In genomic region chr1:107750364-107750959, GRCh38 we compare ENCODE assay signal across 8 cellular contexts.
DNase-seq lines count a peak whose midpoint lies in the region; ATAC-seq and TF ChIP-seq lines count a peak whose summit lies in the region.

No MANE protein-coding gene starts in this region.

- H3K36me3 ChIP-seq in cardiac muscle cell (no peaks in the 10 kb centered on the region), OCI-LY1 (ENCODE audit: insufficient read depth, low read length) (peaks cover 5% of the 10 kb centered on the region; the same call in 1 of the 2 replicates), brain microvascular endothelial cell (replicated peaks) (no peaks in the 10 kb centered on the region)

- no peaks in the 10 kb centered on the region for H3K9me2 ChIP-seq in OCI-LY1 (ENCODE audit: low read depth, low read length)

- no peak overlapping the region for H3K9ac ChIP-seq in OCI-LY1 (ENCODE audit: low read length)

- TF ChIP-seq CTCF in cardiac muscle cell (IDR thresholded peaks at IDR 0.05; ENCODE audit: low read depth, low read length) (peak; percentile 75), OCI-LY1 (IDR thresholded peaks at IDR 0.05; ENCODE audit: low read length) (peak; percentile 79), brain microvascular endothelial cell (IDR thresholded peaks at IDR 0.05; ENCODE audit: low read depth, low read length, missing control alignments) (peak; percentile 80)

- no peaks in the 10 kb centered on the region for H3K79me2 ChIP-seq in OCI-LY1 (ENCODE audit: insufficient read depth, low read length)

- H4K20me1 ChIP-seq in OCI-LY1 (ENCODE audit: insufficient read depth, low read length): no peaks in the 10 kb centered on the region

- intact Hi-C loops in Right ventricle myocardium superior (cut with DNase I) (no loop called here), left colon (cut with DNase I, micrococcal nuclease) (loop anchor here in 1 of 2 donors (5.0 kb wide), 2 partner anchors 318 to 473 kb away; no protein-coding TSS in a partner anchor)

- H3K9me3 ChIP-seq in cardiac muscle cell (ENCODE audit: low read depth): no peaks in the 10 kb centered on the region
- H3K9me3 ChIP-seq in OCI-LY1 (ENCODE audit: low read length): no peaks in the 10 kb centered on the region

- DNase-seq in cardiac muscle cell (ENCODE audit: low read depth in 1 of 2, low spot score in 1 of 2): peak; percentile 67 to 83
- no peak for DNase-seq in Right ventricle myocardium superior
- DNase-seq in LHCN-M2 (ENCODE audit: low read depth): peak; percentile 64
- DNase-seq in brain microvascular endothelial cell: peak; percentile 61
- DNase-seq in left colon: peak; percentile 47 to 85
- DNase-seq in stimulated activated effector memory CD8-positive, alpha-beta T cell treated with anti-CD3 and anti-CD28 coated beads, Interleukin-12 subunit alpha, Interleukin-12 subunit beta, amount 100 ng/mL, for 72 hours (ENCODE audit: low spot score in 2 of 2): peak; percentile 17 to 64

- H3K36me3 Mint-ChIP-seq in stimulated activated effector memory CD8-positive, alpha-beta T cell treated with anti-CD3 and anti-CD28 coated beads, Interleukin-12 subunit alpha, Interleukin-12 subunit beta, amount 100 ng/mL, for 72 hours: peaks cover 28% of the 10 kb centered on the region

- H3K27me3 ChIP-seq in cardiac muscle cell (no peaks in the 10 kb centered on the region), OCI-LY1 (ENCODE audit: insufficient read depth, low read length) (no peaks in the 10 kb centered on the region), brain microvascular endothelial cell (replicated peaks) (no peaks in the 10 kb centered on the region)

- H3K4me2 ChIP-seq in OCI-LY1 (ENCODE audit: low read length): no peak overlapping the region

- no peaks in the 10 kb centered on the region for H3F3A ChIP-seq in OCI-LY1 (ENCODE audit: insufficient read depth, low read length)

- no peak overlapping the region for H3K27ac ChIP-seq in cardiac muscle cell
- H3K27ac ChIP-seq in OCI-LY1 (ENCODE audit: low read depth, low read length, poor library complexity, severe bottlenecking): no peak overlapping the region
- no peak overlapping the region for H3K27ac ChIP-seq in brain microvascular endothelial cell

- no peak overlapping the region for H3K4me3 Mint-ChIP-seq in stimulated activated effector memory CD8-positive, alpha-beta T cell treated with anti-CD3 and anti-CD28 coated beads, Interleukin-12 subunit alpha, Interleukin-12 subunit beta, amount 100 ng/mL, for 72 hours

- no peak overlapping the region for H3K27ac Mint-ChIP-seq in stimulated activated effector memory CD8-positive, alpha-beta T cell treated with anti-CD3 and anti-CD28 coated beads, Interleukin-12 subunit alpha, Interleukin-12 subunit beta, amount 100 ng/mL, for 72 hours

- H3K9me3 Mint-ChIP-seq in stimulated activated effector memory CD8-positive, alpha-beta T cell treated with anti-CD3 and anti-CD28 coated beads, Interleukin-12 subunit alpha, Interleukin-12 subunit beta, amount 100 ng/mL, for 72 hours: no peaks in the 10 kb centered on the region

- H3K4me3 ChIP-seq in cardiac muscle cell (no peak overlapping the region), OCI-LY1 (ENCODE audit: low read depth, low read length, poor library complexity, severe bottlenecking) (no peak overlapping the region), brain microvascular endothelial cell (ENCODE audit: low read depth, low read length) (no peak overlapping the region)

- in situ Hi-C loops in brain microvascular endothelial cell (cut with HindIII; ENCODE audit: low pct_ligation_motif_present, low sequenced_read_pairs): no loop called here

- no peak overlapping the region for H2AFZ ChIP-seq in OCI-LY1 (ENCODE audit: low read length)

- ATAC-seq in Right ventricle myocardium superior (ENCODE audit: poor library complexity) (no peak), left colon (peak; percentile 88), HG03135 (IDR thresholded peaks at IDR 0.05; ENCODE audit: unreplicated experiment) (no peak)
- ATAC-seq in stimulated activated effector memory CD8-positive, alpha-beta T cell treated with anti-CD3 and anti-CD28 coated beads, Interleukin-12 subunit alpha, Interleukin-12 subunit beta, amount 100 ng/mL, for 72 hours: peak; percentile 55

- H3K4me1 ChIP-seq in cardiac muscle cell (ENCODE audit: low read depth): peaks cover 6% of the 10 kb centered on the region
- peaks cover 8% of the 10 kb centered on the region for H3K4me1 ChIP-seq in OCI-LY1 (ENCODE audit: insufficient read depth, low read length, severe bottlenecking)

- H3K4me1 Mint-ChIP-seq in stimulated activated effector memory CD8-positive, alpha-beta T cell treated with anti-CD3 and anti-CD28 coated beads, Interleukin-12 subunit alpha, Interleukin-12 subunit beta, amount 100 ng/mL, for 72 hours: no peaks in the 10 kb centered on the region

Comparison
In these comparisons a context has a peak if more than half of its experiments do, and no peak if none do; other contexts are left out.
1. ATAC-seq: peak in left colon (single experiment) and stimulated activated effector memory CD8-positive, alpha-beta T cell treated with anti-CD3 and anti-CD28 coated beads, Interleukin-12 subunit alpha, Interleukin-12 subunit beta, amount 100 ng/mL, for 72 hours (single experiment); none in Right ventricle myocardium superior (single experiment) and HG03135 (single experiment).
2. Peak in every context shown above with its lines, with median percentiles within 50 percentile points of each other: CTCF ChIP-seq.